8 cellular contexts compared by ENCODE assay signal in the genomic region with DNA sequence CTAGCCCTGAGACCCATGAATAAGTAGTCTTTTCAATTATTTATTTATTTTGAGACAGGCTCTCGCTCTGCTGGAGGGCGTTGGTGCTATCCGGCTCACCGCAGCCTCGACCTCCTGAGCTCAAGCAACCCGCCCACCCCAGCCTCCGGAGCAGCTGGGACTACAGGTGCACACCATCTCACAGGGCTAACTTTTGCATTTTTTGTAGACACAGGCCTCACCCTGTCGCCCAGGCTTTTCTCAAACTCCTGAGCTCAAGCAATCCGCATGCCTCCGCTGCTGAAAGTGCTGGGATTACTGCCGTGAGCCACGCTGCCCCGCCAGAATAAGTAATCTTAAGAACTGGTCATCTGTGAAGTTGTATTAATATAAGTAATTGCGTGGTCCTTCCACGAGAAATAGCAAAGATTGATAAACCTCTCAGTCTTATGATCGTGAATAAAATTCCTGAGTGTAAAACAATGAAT. TPM values are rescaled to one million over a fixed set of nuclear protein-coding genes. Genes with fewer than 3 reads are reported as not detected.
DNase-seq lines count a peak whose midpoint lies in the region; ATAC-seq and TF ChIP-seq lines count a peak whose summit lies in the region.

No MANE protein-coding gene starts in this region.

- H3K9me2 ChIP-seq in PC-9 (ENCODE audit: insufficient read depth), result no peaks in the 10 kb centered on the region

- ATAC-seq in natural killer cell treated with Interleukin-12 subunit alpha and Interleukin-12 subunit beta and Interleukin-15 and Interleukin-18, amount 100 ng/mL, for 72 hours, result no peak
- ATAC-seq in HG02678 (IDR thresholded peaks at IDR 0.05; ENCODE audit: unreplicated experiment) (no peak), HG03139 (IDR thresholded peaks at IDR 0.05; ENCODE audit: unreplicated experiment) (no peak), HG02610 (IDR thresholded peaks at IDR 0.05; ENCODE audit: unreplicated experiment) (no peak)

- DNase-seq in CD4-positive, alpha-beta memory T cell, result peak; percentile 24 to 62 (median 32)
- DNase-seq in PC-9 (no peak), cardiac fibroblast (ENCODE audit: low read depth in 2 of 2) (no peak), hypothalamus (lab: John Stamatoyannopoulos, UW) (no peak)
- no peak for DNase-seq in natural killer cell treated with Interleukin-12 subunit alpha and Interleukin-12 subunit beta and Interleukin-15 and Interleukin-18, amount 100 ng/mL, for 72 hours (ENCODE audit: low spot score)

- peaks cover 46% of the 10 kb centered on the region for H3K4me1 ChIP-seq in CD4-positive, alpha-beta memory T cell (ENCODE audit: insufficient read depth, low read length)
- peaks cover 14% of the 10 kb centered on the region for H3K4me1 ChIP-seq in PC-9 (replicated peaks; ENCODE audit: insufficient read depth)

- H3F3A ChIP-seq in PC-9 (ENCODE audit: insufficient read depth, low read depth), result peaks cover 45% of the 10 kb centered on the region

- peaks cover 0 to 16% (median 0%) of the 10 kb centered on the region in 8 donors for H3K9me3 Mint-ChIP-seq in CD4-positive, alpha-beta memory T cell
- no peaks in the 10 kb centered on the region for H3K9me3 Mint-ChIP-seq in natural killer cell treated with Interleukin-12 subunit alpha and Interleukin-12 subunit beta and Interleukin-15 and Interleukin-18, amount 100 ng/mL, for 72 hours

- peak overlapping the region; percentile 66 for H2AFZ ChIP-seq in PC-9

- H3K79me2 ChIP-seq in PC-9 (ENCODE audit: low read depth), result peaks cover 12% of the 10 kb centered on the region; the same call in 1 of the 2 replicates

- no peaks in the 10 kb centered on the region for H4K20me1 ChIP-seq in PC-9 (ENCODE audit: insufficient read depth)

- peaks cover 22 to 82% (median 42%) of the 10 kb centered on the region in 4 donors for H3K4me1 Mint-ChIP-seq in CD4-positive, alpha-beta memory T cell
- H3K4me1 Mint-ChIP-seq in natural killer cell treated with Interleukin-12 subunit alpha and Interleukin-12 subunit beta and Interleukin-15 and Interleukin-18, amount 100 ng/mL, for 72 hours (ENCODE audit: low read depth in 2 of 2), result peaks cover 47 to 75% of the 10 kb centered on the region in 2 donors

- H3K36me3 ChIP-seq in CD4-positive, alpha-beta memory T cell (ENCODE audit: insufficient read depth, low read length), result no peaks in the 10 kb centered on the region
- 0 out of 2 replicates have a peak, but pooled peaks cover 5% of the 10 kb centered on the region for H3K36me3 ChIP-seq in PC-9 (ENCODE audit: low read depth)

- peaks cover 3 to 37% of the 10 kb centered on the region in 2 donors for H3K36me3 Mint-ChIP-seq in CD4-positive, alpha-beta memory T cell
- no peaks in the 10 kb centered on the region for H3K36me3 Mint-ChIP-seq in natural killer cell treated with Interleukin-12 subunit alpha and Interleukin-12 subunit beta and Interleukin-15 and Interleukin-18, amount 100 ng/mL, for 72 hours

- no peaks in the 10 kb centered on the region for H3K27me3 Mint-ChIP-seq in CD4-positive, alpha-beta memory T cell
- no peaks in the 10 kb centered on the region for H3K27me3 Mint-ChIP-seq in natural killer cell treated with Interleukin-12 subunit alpha and Interleukin-12 subunit beta and Interleukin-15 and Interleukin-18, amount 100 ng/mL, for 72 hours

- peak overlapping the region; percentile 76 for H3K27ac ChIP-seq in CD4-positive, alpha-beta memory T cell (ENCODE audit: low read depth, low read length)
- H3K27ac ChIP-seq in PC-9, result no peak overlapping the region

- no TSS peak for BruUV-seq in PC-9 (replicated peaks; lab: Mats Ljungman, UMichigan)

- H3K4me3 Mint-ChIP-seq in CD4-positive, alpha-beta memory T cell, result peak overlapping the region; percentile 85 to 99 (median 92)
- peak overlapping the region; percentile 96 for H3K4me3 Mint-ChIP-seq in natural killer cell treated with Interleukin-12 subunit alpha and Interleukin-12 subunit beta and Interleukin-15 and Interleukin-18, amount 100 ng/mL, for 72 hours

- POLR2A ChIA-PET in CD4-positive, alpha-beta memory T cell (lab: Charles Lee; ENCODE audit: partially characterized antibody), result interaction anchor here (0.6 to 12.6 kb wide), 18 partner anchors 17 to 1135 kb away, joined by 3 to 1197 read pairs (median 10); a partner anchor contains a TSS
- POLR2A ChIA-PET in PC-9 (lab: Charles Lee; ENCODE audit: unreplicated experiment), result interaction anchor here (0.5 to 1.0 kb wide), 3 partner anchors 26 to 1220 kb away, joined by 5 to 11 read pairs (median 5); no protein-coding TSS in a partner anchor

- H3K4me3 ChIP-seq in CD4-positive, alpha-beta memory T cell (ENCODE audit: low read length in 2 of 2), result peak overlapping the region; percentile 59 to 77
- H3K4me3 ChIP-seq in PC-9, result peak overlapping the region; percentile 76
- peak overlapping the region; percentile 32 to 39 for H3K4me3 ChIP-seq in cardiac fibroblast (replicated peaks in 1 of 2; ENCODE audit: low read depth in 2 of 2, low read length in 2 of 2)

- CTCF ChIA-PET in CD4-positive, alpha-beta memory T cell (lab: Charles Lee; ENCODE audit: partially characterized antibody), result interaction anchor here (0.8 to 4.8 kb wide), 20 partner anchors 8 to 1113 kb away, joined by 3 to 150 read pairs (median 5); a partner anchor contains a TSS
- CTCF ChIA-PET in PC-9 (lab: Charles Lee), result interaction anchor here (0.5 to 1.3 kb wide), 4 partner anchors 31 to 130 kb away, joined by 3 to 7 read pairs (median 4); no protein-coding TSS in a partner anchor

- peak overlapping the region; percentile 91 to 100 (median 96) for H3K27ac Mint-ChIP-seq in CD4-positive, alpha-beta memory T cell
- peak overlapping the region; percentile 92 to 98 for H3K27ac Mint-ChIP-seq in natural killer cell treated with Interleukin-12 subunit alpha and Interleukin-12 subunit beta and Interleukin-15 and Interleukin-18, amount 100 ng/mL, for 72 hours

- H3K4me2 ChIP-seq in PC-9, result peak overlapping the region; percentile 79

- no peaks in the 10 kb centered on the region for H3K9me3 ChIP-seq in CD4-positive, alpha-beta memory T cell (ENCODE audit: control insufficient read depth in 1 of 2, low read length in 2 of 2)
- no peaks in the 10 kb centered on the region for H3K9me3 ChIP-seq in PC-9 (ENCODE audit: insufficient read depth, low read depth)

- intact Hi-C loops in CD4-positive, alpha-beta memory T cell (cut with micrococcal nuclease), result no loop called here
- intact Hi-C loops in PC-9 (cut with micrococcal nuclease; ENCODE audit: unreplicated experiment), result loop anchor here (2.0 kb wide), 1 partner anchor 38 kb away; no protein-coding TSS in a partner anchor

- TF ChIP-seq CTCF in PC-9 (conservative IDR thresholded peaks at IDR 0.05) (no peak), cardiac fibroblast (IDR thresholded peaks at IDR 0.05; ENCODE audit: low read depth, low read length) (no peak)

- no peaks in the 10 kb centered on the region for H3K27me3 ChIP-seq in CD4-positive, alpha-beta memory T cell (ENCODE audit: insufficient read depth, low read length)
- no peaks in the 10 kb centered on the region for H3K27me3 ChIP-seq in PC-9 (ENCODE audit: insufficient read depth, low read depth)

RNA-seq across cellular contexts. Expression of a gene that starts 1.6 kb away (rescaled TPM):
- total RNA-seq in CD4-positive, alpha-beta memory T cell, result 10 to 100 TPM; 43.4 to 47.8 TPM
- 10 to 100 TPM; 35.8 to 47.0 TPM for polyA plus RNA-seq in CD4-positive, alpha-beta memory T cell
- 3.6 and 6.3 TPM in 2 replicates for total RNA-seq in PC-9 (2021)
- total RNA-seq in natural killer cell treated with Interleukin-12 subunit alpha and Interleukin-12 subunit beta and Interleukin-15 and Interleukin-18, amount 100 ng/mL, for 72 hours, result 1 to 10 TPM; 4.8 to 6.9 TPM

Comparison
In these comparisons a context has a peak if more than half of its experiments do, and no peak if none do; other contexts are left out.
1. DNase-seq: peak in CD4-positive, alpha-beta memory T cell (5 of 5); none in PC-9 (0 of 2), cardiac fibroblast (0 of 2), natural killer cell treated with Interleukin-12 subunit alpha and Interleukin-12 subunit beta and Interleukin-15 and Interleukin-18, amount 100 ng/mL, for 72 hours (single experiment) and hypothalamus (0 of 51).
2. Peak in every context shown above with its lines, with median percentiles within 50 percentile points of each other: H3K4me3 ChIP-seq.